In genomic region chr5:14184082-14184481, GRCh38 we compare ENCODE assay signal across 13 cellular contexts. TPM values are rescaled to one million over a fixed set of nuclear protein-coding genes. Genes with fewer than 3 reads are reported as not detected.
A peak's percentile ranks its signal among the peaks of the same experiment; 100 is the strongest.
DNase-seq lines count a peak whose midpoint lies in the region; ATAC-seq and TF ChIP-seq lines count a peak whose summit lies in the region.
"Had no signal": no experiment of that assay in that cellular context is flagged by ENCODE, and none has a peak within 500 bp of the region (broad histone marks: within the 10 kb centered on the region; RNA-seq: fewer than 3 reads in every experiment).

No MANE protein-coding gene starts in this region.

- TF ChIP-seq POLR2A in Peyer's patch (IDR thresholded peaks at IDR 0.05) = no peak

- 65 to 70% methylated on average over 7 of the region's 7 CpGs for WGBS in esophagus, 2 donors

- H3K27ac ChIP-seq in Peyer's patch = peak overlapping the region in 3 of 4 donors; percentile 0 to 86 (median 50)
- H3K27ac ChIP-seq in esophagus (ENCODE audit: low read depth in 2 of 2, low read length in 1 of 2) = peak overlapping the region; percentile 48 to 69
- peak overlapping the region; percentile 59 to 70 for H3K27ac ChIP-seq in mucosa of rectum (ENCODE audit: low read depth in 2 of 2, low read length in 2 of 2)
- H3K27ac ChIP-seq in thoracic aorta = peak overlapping the region; percentile 96 to 98

- TF ChIP-seq CTCF in Peyer's patch (IDR thresholded peaks at IDR 0.05) (no peak), thoracic aorta (IDR thresholded peaks at IDR 0.05) (no peak)

- H3K4me1 ChIP-seq in Peyer's patch (peaks cover 0 to 36% (median 0%) of the 10 kb centered on the region in 4 donors), esophagus (ENCODE audit: control insufficient read depth in 2 of 2, insufficient read depth in 2 of 2, low read length in 1 of 2) (peaks cover 0 to 10% of the 10 kb centered on the region in 2 donors), mucosa of rectum (ENCODE audit: control insufficient read depth in 2 of 2, insufficient read depth in 2 of 2, low read length in 2 of 2) (peaks cover 12% of the 10 kb centered on the region in 2 donors), thoracic aorta (ENCODE audit: control insufficient read depth in 1 of 2, low read depth in 2 of 2) (peaks cover 73 to 96% of the 10 kb centered on the region in 2 donors)

- H3K27me3 ChIP-seq in Peyer's patch (no peaks in the 10 kb centered on the region), esophagus (ENCODE audit: control insufficient read depth in 1 of 2, insufficient read depth in 2 of 2, low read length in 2 of 2) (no peaks in the 10 kb centered on the region), mucosa of rectum (ENCODE audit: control insufficient read depth in 2 of 2, insufficient read depth in 2 of 2, low read length in 2 of 2) (no peaks in the 10 kb centered on the region), thoracic aorta (replicated peaks; ENCODE audit: insufficient read depth) (no peaks in the 10 kb centered on the region)

- H3K36me3 ChIP-seq in Peyer's patch (no peaks in the 10 kb centered on the region), esophagus (ENCODE audit: control insufficient read depth in 2 of 2, insufficient read depth in 2 of 2, low read length in 1 of 2) (no peaks in the 10 kb centered on the region), mucosa of rectum (ENCODE audit: control insufficient read depth in 2 of 2, insufficient read depth in 2 of 2, low read length in 2 of 2) (no peaks in the 10 kb centered on the region), thoracic aorta (no peaks in the 10 kb centered on the region)

- no peak overlapping the region for H3K9ac ChIP-seq in mucosa of rectum (ENCODE audit: low read depth in 1 of 2, low read length in 2 of 2)

- H3K4me3 ChIP-seq in Peyer's patch (peak overlapping the region in 1 of 4 donors; percentile 17), esophagus (ENCODE audit: low read depth in 1 of 2, low read length in 2 of 2) (peak overlapping the region in 1 of 2 donors; percentile 12), mucosa of rectum (ENCODE audit: low read length in 2 of 2) (no peak overlapping the region), thoracic aorta (peak overlapping the region; percentile 50)

- no peak for ATAC-seq in thoracic aorta (ENCODE audit: insufficient number of reproducible peaks, low FRiP score, low read depth)
- ATAC-seq in HG02852 (IDR thresholded peaks at IDR 0.05; ENCODE audit: unreplicated experiment) = no peak

- H3K9me3 ChIP-seq in Peyer's patch (no peaks in the 10 kb centered on the region), esophagus (ENCODE audit: control insufficient read depth in 2 of 2, insufficient read depth in 1 of 2, low read depth in 1 of 2, low read length in 1 of 2) (no peaks in the 10 kb centered on the region), mucosa of rectum (ENCODE audit: control insufficient read depth in 2 of 2, low read length in 2 of 2) (no peaks in the 10 kb centered on the region), thoracic aorta (no peaks in the 10 kb centered on the region)

- no peak for DNase-seq in Peyer's patch
- no peak for DNase-seq in thoracic aorta (ENCODE audit: low spot score)
- DNase-seq in NCI-H82 (lab: John Stamatoyannopoulos, UW) = no peak
- no peak for DNase-seq in GM19238 (ENCODE audit: insufficient read length, low spot score)
- DNase-seq in KG1 (lab: John Stamatoyannopoulos, UW) = no peak
- DNase-seq: activated CD8-positive, alpha-beta memory T cell treated with anti-CD3 and anti-CD28 coated beads for 24 hours; activated naive CD4-positive, alpha-beta T cell treated with anti-CD3 and anti-CD28 coated beads, Interleukin-2, amount 50 U/mL, for 16 hours; effector CD8-positive, alpha-beta T cell; NCI-H2107; T1000 had no signal

RNA-seq across cellular contexts. Expression of gene TRIO, which starts 40.9 kb away (rescaled TPM):
- total RNA-seq in Peyer's patch (100 to 1,000 TPM; 171 to 456 (median 340) TPM), thoracic aorta (100 to 1,000 TPM; 219 to 300 TPM)
- 10 to 100 TPM; 10.3 to 22.8 TPM for polyA plus RNA-seq in esophagus
